Comparison of ENCODE assay signal across 8 cellular contexts in genomic region chr17:7315570-7316243, GRCh38. TPM values are rescaled to one million over a fixed set of nuclear protein-coding genes. Genes with fewer than 3 reads are reported as not detected.
A peak's percentile ranks its signal among the peaks of the same experiment; 100 is the strongest.
DNase-seq lines count a peak whose midpoint lies in the region; ATAC-seq and TF ChIP-seq lines count a peak whose summit lies in the region.

No MANE protein-coding gene starts in this region.

- H3K27me3 Mint-ChIP-seq in CD14-positive monocyte (ENCODE audit: low read depth in 3 of 3) (no peaks in the 10 kb centered on the region), naive B cell (no peaks in the 10 kb centered on the region)

- peak overlapping the region; percentile 32 to 99 (median 94) for H3K27ac ChIP-seq in dorsolateral prefrontal cortex

- TF ChIP-seq CTCF in CD14-positive monocyte (IDR thresholded peaks at IDR 0.05) (no peak), LNCaP clone FGC (IDR thresholded peaks at IDR 0.05; ENCODE audit: control insufficient read depth, extremely low read depth, insufficient read depth) (no peak), dorsolateral prefrontal cortex (IDR thresholded peaks at IDR 0.05 in 54 of 56, conservative IDR thresholded peaks at IDR 0.05 in 2 of 56; ENCODE audit: low read depth in 1 of 56, partially characterized antibody in 56 of 56) (peak in 4 of 56 donors; percentile 1 to 6 (median 3)), omental fat pad (IDR thresholded peaks at IDR 0.05) (no peak)

- H3K4me1 Mint-ChIP-seq in CD14-positive monocyte (peaks cover 31% of the 10 kb centered on the region), naive B cell (peaks cover 42 to 54% (median 42%) of the 10 kb centered on the region in 3 donors)

- intact Hi-C loops in CD14-positive monocyte (cut with micrococcal nuclease) (no loop called here), dorsolateral prefrontal cortex (cut with DNase I) (loop anchor here (1.0 kb wide), 2 partner anchors 8 to 14 kb away; partner anchors contain the start of genes EIF5A (in 1 of the 2) and NEURL4 (in 1 of the 2))

- no peaks in the 10 kb centered on the region for H3K9me3 Mint-ChIP-seq in CD14-positive monocyte
- no peaks in the 10 kb centered on the region for H3K9me3 Mint-ChIP-seq in naive B cell

- ATAC-seq in naive B cell (ENCODE audit: low read depth in 2 of 2) (no peak), omental fat pad (ENCODE audit: low FRiP score) (no peak), HG03097 (IDR thresholded peaks at IDR 0.05; ENCODE audit: low FRiP score, unreplicated experiment) (no peak)

- H3K36me3 Mint-ChIP-seq in CD14-positive monocyte (peaks cover 46 to 77% of the 10 kb centered on the region in 2 donors), naive B cell (peaks cover 3 to 13% of the 10 kb centered on the region in 2 donors)

- H3K4me3 Mint-ChIP-seq in CD14-positive monocyte: peak overlapping the region; percentile 77 to 83
- peak overlapping the region; percentile 90 to 97 (median 93) for H3K4me3 Mint-ChIP-seq in naive B cell

- no peaks in the 10 kb centered on the region for H3K27me3 ChIP-seq in dorsolateral prefrontal cortex

- DNase-seq in CD14-positive monocyte (ENCODE audit: low spot score) (no peak), LNCaP clone FGC (ENCODE audit: low read depth) (no peak), dorsolateral prefrontal cortex (peak in 6 of 10 donors; percentile 30 to 65 (median 57)), naive B cell (no peak), COR-L47 (lab: John Stamatoyannopoulos, UW) (no peak), OCI-M2 (lab: John Stamatoyannopoulos, UW; ENCODE audit: unreplicated experiment) (no peak), omental fat pad (ENCODE audit: low spot score) (no peak)

- H3K27ac Mint-ChIP-seq in CD14-positive monocyte (peak overlapping the region; percentile 86 to 95 (median 91)), naive B cell (peak overlapping the region; percentile 76 to 99 (median 97))

- H3K4me3 ChIP-seq in LNCaP clone FGC (ENCODE audit: low read depth, low read length) (peak overlapping the region; percentile 86), dorsolateral prefrontal cortex (peak overlapping the region; percentile 47 to 97 (median 89))

RNA-seq across cellular contexts. Expression of gene GPS2, which starts 0.5 kb away (rescaled TPM):
- polyA plus RNA-seq in CD14-positive monocyte (10 to 100 TPM; 53.5 to 59.6 TPM), naive B cell (ENCODE audit: low read depth in 6 of 6) (100 to 1,000 TPM; 103 to 131 (median 107) TPM)
- total RNA-seq in dorsolateral prefrontal cortex (10 to 100 TPM; 46.2 to 97.3 (median 64.4) TPM), omental fat pad (10 to 100 TPM; 49.6 to 91.3 (median 75.9) TPM)

RNA-seq across cellular contexts. Expression of gene EIF5A, which starts 8.3 kb away (rescaled TPM):
- polyA plus RNA-seq in CD14-positive monocyte: 100 to 1,000 TPM; 465 to 485 TPM
- total RNA-seq in dorsolateral prefrontal cortex: 100 to 1,000 TPM; 117 to 216 (median 169) TPM
- 100 to 1,000 TPM; 195 to 802 (median 516) TPM for polyA plus RNA-seq in naive B cell (ENCODE audit: low read depth in 6 of 6)
- 100 to 1,000 TPM; 127 to 408 (median 282) TPM for total RNA-seq in omental fat pad

RNA-seq across cellular contexts. Expression of gene NEURL4, which starts 13.4 kb away (rescaled TPM):
- polyA plus RNA-seq in CD14-positive monocyte: under 1 TPM; 0.35 to 0.44 TPM
- total RNA-seq in dorsolateral prefrontal cortex: 100 to 1,000 TPM in 2 of 120 experiments, 10 to 100 TPM in 118; 47.2 to 111 (median 71.9) TPM
- 1 to 10 TPM in 5 of 6 donors, not detected in 1; 1.2 to 2.7 (median 1.9) TPM for polyA plus RNA-seq in naive B cell (ENCODE audit: low read depth in 6 of 6)
- 10 to 100 TPM; 10.4 to 16.1 (median 11.5) TPM for total RNA-seq in omental fat pad

RNA-seq across cellular contexts. Expression of gene ACAP1, which starts 20.6 kb away (rescaled TPM):
- polyA plus RNA-seq in CD14-positive monocyte (10 to 100 TPM; 32.1 to 40.5 TPM), naive B cell (ENCODE audit: low read depth in 6 of 6) (100 to 1,000 TPM; 117 to 177 (median 155) TPM)
- total RNA-seq in dorsolateral prefrontal cortex (10 to 100 TPM in 28 of 120 experiments, 1 to 10 TPM in 91, under 1 TPM in 1; 0.83 to 23.0 (median 7.2) TPM), omental fat pad (10 to 100 TPM in 1 of 4 donors, 1 to 10 TPM in 3; 3.3 to 13.1 (median 8.1) TPM)

RNA-seq across cellular contexts. Expression of gene YBX2, which starts 21.3 kb away (rescaled TPM):
- polyA plus RNA-seq in CD14-positive monocyte (not detected), naive B cell (ENCODE audit: low read depth in 6 of 6) (not detected)
- total RNA-seq in dorsolateral prefrontal cortex (1 to 10 TPM in 115 of 120 experiments, under 1 TPM in 5; 0.63 to 7.8 (median 2.5) TPM), omental fat pad (1 to 10 TPM in 3 of 4 donors, under 1 TPM in 1; 0.65 to 3.3 (median 1.5) TPM)

Comparison
In these comparisons a context has a peak if more than half of its experiments do, and no peak if none do; other contexts are left out.
1. DNase-seq: peak in dorsolateral prefrontal cortex (6 of 10); none in CD14-positive monocyte (single experiment), LNCaP clone FGC (single experiment), naive B cell (single experiment), COR-L47 (single experiment), OCI-M2 (single experiment) and omental fat pad (single experiment).
2. intact Hi-C loops: an anchor here in dorsolateral prefrontal cortex (1.0 kb wide); none called in CD14-positive monocyte.